In genomic region chr9:109488791-109489492, GRCh38 we compare ENCODE assay signal across 20 cellular contexts. TPM values are rescaled to one million over a fixed set of nuclear protein-coding genes. Genes with fewer than 3 reads are reported as not detected.
"Had no signal": no experiment of that assay in that cellular context is flagged by ENCODE, and none has a peak within 500 bp of the region (broad histone marks: within the 10 kb centered on the region; RNA-seq: fewer than 3 reads in every experiment).

No MANE protein-coding gene starts in this region.

- ATAC-seq: activated T-cell treated with anti-CD3 and anti-CD28 coated beads, Interleukin-2, amount 50 U/mL, for 4 hours; effector memory CD8-positive, alpha-beta T cell; left lobe of liver; naive thymus-derived CD4-positive, alpha-beta T cell; sciatic nerve; stimulated activated effector memory CD8-positive, alpha-beta T cell treated with anti-CD3 and anti-CD28 coated beads, Interleukin-12 subunit alpha, Interleukin-12 subunit beta, amount 100 ng/mL, for 72 hours; T-cell had no signal

- H3K36me3 ChIP-seq: breast epithelium, ovary, stomach, upper lobe of left lung had no signal

- H3K27me3 ChIP-seq: breast epithelium, ovary, upper lobe of left lung had no signal

- H3K4me1 ChIP-seq: breast epithelium, upper lobe of left lung had no signal

- H3K4me3 ChIP-seq: breast epithelium, ovary, SK-N-MC, stomach, upper lobe of left lung had no signal

- H3K27ac ChIP-seq: breast epithelium, ovary, SK-N-MC, upper lobe of left lung had no signal

- FAIRE-seq: astrocyte had no signal

- DNase-seq: activated CD4-positive, alpha-beta T cell treated with anti-CD3 and anti-CD28 coated beads, Interleukin-2, amount 10 ng/mL, durations not matched to agents 7 days and 5 days; activated CD4-positive, CD25-positive, alpha-beta regulatory T cell; activated CD8-positive, alpha-beta memory T cell treated with anti-CD3 and anti-CD28 coated beads, Interleukin-2, amount 50 U/mL, for 4 hours; activated gamma-delta T cell; activated T-cell treated with anti-CD3 and anti-CD28 coated beads, Interleukin-2, amount 50 U/mL, for 4 hours; effector memory CD8-positive, alpha-beta T cell; mammary epithelial cell; naive thymus-derived CD4-positive, alpha-beta T cell; ovary; stimulated activated CD4-positive, alpha-beta T cell treated with anti-CD3 and anti-CD28 coated beads, Interleukin-4, amount 100 ng/mL, for 24 hours; stomach; T-cell; T-helper 9 cell; upper lobe of left lung had no signal

- H3K9me3 ChIP-seq: breast epithelium, ovary, stomach, upper lobe of left lung had no signal

RNA-seq across cellular contexts. Expression of gene PTPN3, which starts 9.2 kb away (rescaled TPM):
- total RNA-seq: activated CD4-positive, alpha-beta T cell treated with anti-CD3 and anti-CD28 coated beads, Interleukin-2, amount 10 ng/mL, durations not matched to agents 7 days and 5 days had no signal
- polyA plus RNA-seq: naive thymus-derived CD4-positive, alpha-beta T cell had no signal
